ENCODE assay signal across 8 cellular contexts in genomic region chr9:123225374-123225813, GRCh38. TPM values are rescaled to one million over a fixed set of nuclear protein-coding genes. Genes with fewer than 3 reads are reported as not detected.
DNase-seq lines count a peak whose midpoint lies in the region; ATAC-seq and FAIRE-seq lines count a peak whose summit lies in the region.

No MANE protein-coding gene starts in this region.

- H3K4me1 Mint-ChIP-seq in activated T-cell treated with anti-CD3 and anti-CD28 coated beads, Interleukin-2, amount 50 U/mL, for 4 hours (ENCODE audit: low read depth) = peaks cover 34% of the 10 kb centered on the region

- peaks cover 18% of the 10 kb centered on the region for H3K36me3 Mint-ChIP-seq in activated T-cell treated with anti-CD3 and anti-CD28 coated beads, Interleukin-2, amount 50 U/mL, for 4 hours (ENCODE audit: insufficient read depth)

- peak; percentile 87 for ATAC-seq in GM18499 (IDR thresholded peaks at IDR 0.05; ENCODE audit: insufficient read depth, unreplicated experiment)
- ATAC-seq in HG02870 (IDR thresholded peaks at IDR 0.05; ENCODE audit: unreplicated experiment) = peak; percentile 94
- ATAC-seq in activated T-cell treated with anti-CD3 and anti-CD28 coated beads, Interleukin-2, amount 50 U/mL, for 4 hours = peak; percentile 96

- no peak overlapping the region for H3K4me3 ChIP-seq in skeletal muscle cell (ENCODE audit: low read depth, low read length)

- peak overlapping the region; percentile 58 for H3K4me3 Mint-ChIP-seq in activated T-cell treated with anti-CD3 and anti-CD28 coated beads, Interleukin-2, amount 50 U/mL, for 4 hours

- H3K27me3 Mint-ChIP-seq in activated T-cell treated with anti-CD3 and anti-CD28 coated beads, Interleukin-2, amount 50 U/mL, for 4 hours (ENCODE audit: low read depth) = no peaks in the 10 kb centered on the region

- peak; percentile 64 for DNase-seq in AG08396 (ENCODE audit: low spot score)
- DNase-seq in NCI-H226 = peak; percentile 80
- peak; percentile 53 for DNase-seq in activated T-cell treated with anti-CD3 and anti-CD28 coated beads, Interleukin-2, amount 50 U/mL, for 4 hours
- DNase-seq in frontal cortex (ENCODE audit: low spot score in 2 of 2) = peak; percentile 9 to 45
- DNase-seq in skeletal muscle cell (ENCODE audit: low read depth) = peak; percentile 15
- no peak for DNase-seq in NCI-H1436 treated with DMSO at 0.1 percent for 48 hours (lab: John Stamatoyannopoulos, UW)

- FAIRE-seq in frontal cortex (lab: Jason Lieb, UNC) = no peak

- H3K9me3 Mint-ChIP-seq in activated T-cell treated with anti-CD3 and anti-CD28 coated beads, Interleukin-2, amount 50 U/mL, for 4 hours = no peaks in the 10 kb centered on the region

RNA-seq across cellular contexts. Expression of gene STRBP, which starts 43.0 kb away (rescaled TPM):
- 10 to 100 TPM; 26.7 to 36.7 (median 35.1) TPM for total RNA-seq in activated T-cell treated with anti-CD3 and anti-CD28 coated beads, Interleukin-2, amount 50 U/mL, for 4 hours
- 84.8 TPM for total RNA-seq in frontal cortex
